1 cellular context compared by ENCODE assay signal in genomic region chr22:24003887-24004286, GRCh38.
TF ChIP-seq lines count a peak whose summit lies in the region.

No MANE protein-coding gene starts in this region.

TF ChIP-seq in H1, 55 proteins besides CTCF, POLR2A, EP300 and RAD21:
- TF ChIP-seq CBX5 (IDR thresholded peaks at IDR 0.05; ENCODE audit: low read depth, low read length): no peak
- TF ChIP-seq SP4 (IDR thresholded peaks at IDR 0.05; ENCODE audit: low read length): no peak
- TF ChIP-seq POLR2AphosphoS5 (IDR thresholded peaks at IDR 0.05; ENCODE audit: low read depth, low read length): no peak
- no peak for TF ChIP-seq E2F6 (IDR thresholded peaks at IDR 0.05)
- TF ChIP-seq CREB1 (IDR thresholded peaks at IDR 0.05): no peak
